ENCODE assay signal across 1 cellular context in genomic region chrX:43892471-43892870, GRCh38.
TF ChIP-seq lines count a peak whose summit lies in the region.

No MANE protein-coding gene starts in this region.

TF ChIP-seq in HepG2, 621 proteins besides CTCF, POLR2A, EP300 and RAD21:
- TF ChIP-seq MTF2 (CRISPR knock-in tag; IDR thresholded peaks at IDR 0.05; ENCODE audit: borderline replicate concordance), result no peak
- no peak for TF ChIP-seq ELK4 (CRISPR knock-in tag; IDR thresholded peaks at IDR 0.05; ENCODE audit: borderline replicate concordance)
- no peak for TF ChIP-seq HMGXB3 (CRISPR knock-in tag; IDR thresholded peaks at IDR 0.05; ENCODE audit: borderline replicate concordance)
- TF ChIP-seq ZSCAN22 (CRISPR knock-in tag; IDR thresholded peaks at IDR 0.05), result no peak
- no peak for TF ChIP-seq THRA (CRISPR knock-in tag; IDR thresholded peaks at IDR 0.05; ENCODE audit: borderline replicate concordance)
- TF ChIP-seq SKI (IDR thresholded peaks at IDR 0.05; ENCODE audit: partially characterized antibody), result no peak
- no peak for TF ChIP-seq ZNF724P (CRISPR knock-in tag; IDR thresholded peaks at IDR 0.05; ENCODE audit: borderline replicate concordance)
- no peak for TF ChIP-seq NFIC (IDR thresholded peaks at IDR 0.05; ENCODE audit: low read length)
- TF ChIP-seq JUND (CRISPR knock-in tag; IDR thresholded peaks at IDR 0.05), result no peak
- TF ChIP-seq EHMT2 (IDR thresholded peaks at IDR 0.05; ENCODE audit: borderline replicate concordance, low read depth, low read length), result no peak
- TF ChIP-seq NKX3-1 (CRISPR knock-in tag; IDR thresholded peaks at IDR 0.05), result no peak
- TF ChIP-seq ARNT (IDR thresholded peaks at IDR 0.05), result no peak
- TF ChIP-seq THAP7 (CRISPR knock-in tag; IDR thresholded peaks at IDR 0.05), result no peak
- TF ChIP-seq ZNF547 (CRISPR knock-in tag; IDR thresholded peaks at IDR 0.05), result no peak
- no peak for TF ChIP-seq REL (CRISPR knock-in tag; conservative IDR thresholded peaks at IDR 0.05)
- TF ChIP-seq ZNF414 (CRISPR knock-in tag; IDR thresholded peaks at IDR 0.05), result no peak
- TF ChIP-seq SMARCC2 (IDR thresholded peaks at IDR 0.05), result no peak
- no peak for TF ChIP-seq CENPBD1 (CRISPR knock-in tag; IDR thresholded peaks at IDR 0.05; ENCODE audit: borderline replicate concordance, low read depth)
- no peak for TF ChIP-seq ZNF609 (CRISPR knock-in tag; IDR thresholded peaks at IDR 0.05; ENCODE audit: borderline replicate concordance)
- no peak for TF ChIP-seq HNF1A (IDR thresholded peaks at IDR 0.05; ENCODE audit: low read depth)
- TF ChIP-seq HNF1A (CRISPR knock-in tag; IDR thresholded peaks at IDR 0.05; ENCODE audit: borderline replicate concordance), result no peak
